19 cellular contexts compared by ENCODE assay signal in the genomic region with DNA sequence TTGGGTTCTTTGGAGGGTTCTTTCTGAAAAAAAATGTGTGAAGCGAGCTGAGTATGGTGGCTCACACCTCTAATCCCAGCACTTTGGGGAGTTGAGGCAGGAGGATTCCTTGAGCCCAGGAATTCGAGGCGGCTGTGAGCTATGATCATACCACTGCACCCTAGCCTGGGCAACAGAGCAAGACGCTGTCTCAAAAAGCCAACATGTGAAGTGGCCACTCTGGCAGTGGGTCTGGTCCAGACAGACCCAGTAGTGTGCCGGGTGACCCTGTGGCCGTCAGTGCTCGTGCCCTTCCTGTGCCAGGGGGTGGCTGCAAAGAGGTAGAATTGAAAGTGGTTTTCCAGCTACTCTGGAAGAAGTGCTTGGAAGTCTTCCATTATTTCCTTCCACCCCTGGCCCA. TPM values are rescaled to one million over a fixed set of nuclear protein-coding genes. Genes with fewer than 3 reads are reported as not detected.
"Had no signal": no experiment of that assay in that cellular context is flagged by ENCODE, and none has a peak within 500 bp of the region (broad histone marks: within the 10 kb centered on the region; RNA-seq: fewer than 3 reads in every experiment).

No MANE protein-coding gene starts in this region.

- DNase-seq: Karpas-422, KG1, MM.1S, NCI-H1092 treated with DMSO at 0.1 percent for 48 hours, NCI-H1436, NCI-H2029, NCI-H2081 treated with DMSO at 0.1 percent for 48 hours, NCI-H2171, NCI-H226, NCI-H446, NCI-H510A, NCI-H524 treated with DMSO at 0.1 percent for 48 hours, NCI-H69, NCI-H774, SHP77 treated with DMSO at 0.1 percent for 48 hours, SJCRH30 had no signal

- FAIRE-seq: RCC 7860 had no signal

- H3K9me3 ChIP-seq: SJCRH30 had no signal

- H3K27ac ChIP-seq: SJCRH30 had no signal

- H3K36me3 ChIP-seq: SJCRH30 had no signal

- H3K4me3 ChIP-seq: SJCRH30 had no signal

- ATAC-seq: SK-N-SH treated with all-trans-retinoic acid at 6 μM for 48 hours had no signal

RNA-seq across cellular contexts. Expression of a gene that starts 25.2 kb away (rescaled TPM):
- total RNA-seq: HT-29, SJCRH30 had no signal
